In genomic region chr1:115978292-115978941, GRCh38 we compare ENCODE assay signal across 10 cellular contexts. TPM values are rescaled to one million over a fixed set of nuclear protein-coding genes. Genes with fewer than 3 reads are reported as not detected.
DNase-seq lines count a peak whose midpoint lies in the region; ATAC-seq and TF ChIP-seq lines count a peak whose summit lies in the region.
"Had no signal": no experiment of that assay in that cellular context is flagged by ENCODE, and none has a peak within 500 bp of the region (broad histone marks: within the 10 kb centered on the region; RNA-seq: fewer than 3 reads in every experiment).

No MANE protein-coding gene starts in this region.

- peak overlapping the region in 2 of 10 donors; percentile 88 to 91 for H3K27ac ChIP-seq in heart right ventricle

- 91 to 95% methylated on average over 6 of the region's 6 CpGs for WGBS in heart right ventricle, 2 donors

- peaks cover 33% of the 10 kb centered on the region for H3K27me3 Mint-ChIP-seq in neural crest cell (ENCODE audit: low read depth)

- H3K36me3 Mint-ChIP-seq in neural crest cell (ENCODE audit: low read depth), result no peaks in the 10 kb centered on the region
- H3K36me3 Mint-ChIP-seq: naive B cell had no signal

- no peak overlapping the region for H3K27ac Mint-ChIP-seq in neural crest cell (ENCODE audit: unreplicated experiment)
- H3K27ac Mint-ChIP-seq: naive B cell had no signal

- no peaks in the 10 kb centered on the region for H3K36me3 ChIP-seq in endocrine pancreas (ENCODE audit: control insufficient read depth, insufficient read depth, low read length)
- no peaks in the 10 kb centered on the region for H3K36me3 ChIP-seq in heart right ventricle

- intact Hi-C loops in heart right ventricle (cut with DNase I), result loop anchor here in 3 of 10 donors (5.0 kb wide), 2 partner anchors 166 to 171 kb away; no protein-coding TSS in a partner anchor

- H3K9me3 Mint-ChIP-seq in neural crest cell, result no peaks in the 10 kb centered on the region
- H3K9me3 Mint-ChIP-seq: naive B cell had no signal

- no peak overlapping the region for H3K9ac ChIP-seq in endocrine pancreas (ENCODE audit: control insufficient read depth, insufficient read depth, low read length)

- TF ChIP-seq CTCF in neural crest cell (conservative IDR thresholded peaks at IDR 0.05) (no peak), heart right ventricle (IDR thresholded peaks at IDR 0.05) (no peak)

- H3K27me3 ChIP-seq in endocrine pancreas (ENCODE audit: control insufficient read depth, insufficient read depth, low read length), result no peaks in the 10 kb centered on the region
- peaks cover 0 to 8% (median 0%) of the 10 kb centered on the region in 7 donors for H3K27me3 ChIP-seq in heart right ventricle

- H3K4me1 ChIP-seq in endocrine pancreas (ENCODE audit: control insufficient read depth, insufficient read depth, low read length), result peaks cover 18% of the 10 kb centered on the region
- H3K4me1 ChIP-seq in heart right ventricle, result peaks cover 0 to 59% (median 17%) of the 10 kb centered on the region in 9 donors

- ATAC-seq in GM18502 (IDR thresholded peaks at IDR 0.05; ENCODE audit: poor library complexity, unreplicated experiment) (no peak), GM18867 (IDR thresholded peaks at IDR 0.05; ENCODE audit: unreplicated experiment) (no peak), heart right ventricle (no peak)

- DNase-seq in CD1c-positive myeloid dendritic cell (ENCODE audit: extremely low spot score) (peak; percentile 6), NOMO-1 treated with dmso at 0.1 percent for 144 hours (lab: John Stamatoyannopoulos, UW; ENCODE audit: unreplicated experiment) (peak; percentile 14), neural crest cell (ENCODE audit: low read depth, low spot score) (no peak), heart right ventricle (no peak)
- DNase-seq in effector CD8-positive, alpha-beta T cell (lab: John Stamatoyannopoulos, UW), result no peak
- DNase-seq: naive B cell had no signal

- peaks cover 10% of the 10 kb centered on the region for H3K4me1 Mint-ChIP-seq in neural crest cell

- H3K4me3 ChIP-seq in endocrine pancreas (ENCODE audit: control insufficient read depth, insufficient read depth, low read length) (peak overlapping the region; percentile 42), heart right ventricle (peak overlapping the region in 1 of 10 donors; percentile 78)

- H3K4me3 Mint-ChIP-seq in neural crest cell, result peak overlapping the region; percentile 11

- no peaks in the 10 kb centered on the region for H3K9me3 ChIP-seq in endocrine pancreas (ENCODE audit: control insufficient read depth, low read length)
- H3K9me3 ChIP-seq in heart right ventricle, result no peaks in the 10 kb centered on the region

RNA-seq across cellular contexts. Expression of gene SLC22A15, which starts 2.1 kb away (rescaled TPM):
- total RNA-seq in neural crest cell, result 1.8 and 2.3 TPM in 2 replicates
- 10 to 100 TPM in 2 of 10 donors, 1 to 10 TPM in 8; 5.7 to 13.1 (median 7.9) TPM for total RNA-seq in heart right ventricle
- 1 to 10 TPM in 1 of 2 donors, under 1 TPM in 1; 0.97 to 6.7 TPM for polyA plus RNA-seq in heart right ventricle
- polyA plus RNA-seq: endothelial cell of umbilical vein had no signal

Comparison
In these comparisons a context has a peak if more than half of its experiments do, and no peak if none do; other contexts are left out.
1. DNase-seq: peak in CD1c-positive myeloid dendritic cell (single experiment) and NOMO-1 treated with dmso at 0.1 percent for 144 hours (single experiment); none in neural crest cell (single experiment), effector CD8-positive, alpha-beta T cell (single experiment) and heart right ventricle (0 of 2).